ENCODE assay signal across 14 cellular contexts in genomic region chr1:11938722-11939526, GRCh38. TPM values are rescaled to one million over a fixed set of nuclear protein-coding genes. Genes with fewer than 3 reads are reported as not detected.
DNase-seq lines count a peak whose midpoint lies in the region; ATAC-seq, FAIRE-seq and TF ChIP-seq lines count a peak whose summit lies in the region.
"Had no signal": no experiment of that assay in that cellular context is flagged by ENCODE, and none has a peak within 500 bp of the region (broad histone marks: within the 10 kb centered on the region; RNA-seq: fewer than 3 reads in every experiment).

No MANE protein-coding gene starts in this region.

- POLR2A ChIA-PET in HepG2 (lab: Yijun Ruan, JAX): interaction anchor here (1.1 to 2.6 kb wide), 3 partner anchors 29 to 41 kb away, joined by 3 to 16 read pairs (median 11); partner anchors contain the start of gene MFN2
- POLR2A ChIA-PET in activated CD4-positive, alpha-beta T cell treated with anti-CD3 and anti-CD28 coated beads for 36 hours (lab: Charles Lee): no interaction called here

- TF ChIP-seq EP300 in HepG2 (IDR thresholded peaks at IDR 0.05; ENCODE audit: low read depth in 2 of 2, low read length in 2 of 2) (no peak), HepG2 (CRISPR knock-in tag; IDR thresholded peaks at IDR 0.05; ENCODE audit: borderline replicate concordance) (no peak)

- peaks cover 4% of the 10 kb centered on the region for H3K4me1 Mint-ChIP-seq in activated CD4-positive, alpha-beta T cell treated with anti-CD3 and anti-CD28 coated beads for 36 hours

- no peak for ATAC-seq in HepG2
- no peak for ATAC-seq in right lobe of liver
- no peak for ATAC-seq in activated CD4-positive, alpha-beta T cell treated with anti-CD3 and anti-CD28 coated beads for 36 hours
- ATAC-seq: upper lobe of right lung had no signal

- no peak overlapping the region for H3K4me3 Mint-ChIP-seq in activated CD4-positive, alpha-beta T cell treated with anti-CD3 and anti-CD28 coated beads for 36 hours

- intact Hi-C loops in HepG2 (cut with micrococcal nuclease; ENCODE audit: unreplicated experiment) (no loop called here), right lobe of liver (cut with DNase I) (no loop called here), vagina (cut with DNase I) (no loop called here)
- intact Hi-C loops in activated CD4-positive, alpha-beta T cell treated with anti-CD3 and anti-CD28 coated beads for 36 hours (cut with DNase I, micrococcal nuclease): loop anchor here in 1 of 2 experiments (10.0 kb wide), 1 partner anchor 844 kb away; the partner anchor contains the start of gene EXOSC10

- DNase-seq in HepG2 (ENCODE audit: low spot score): no peak
- DNase-seq in right lobe of liver: no peak
- DNase-seq in myocyte (ENCODE audit: low read depth): peak; percentile 72
- DNase-seq in vagina (ENCODE audit: extremely low spot score in 2 of 2): no peak
- no peak for DNase-seq in activated CD4-positive, alpha-beta T cell treated with anti-CD3 and anti-CD28 coated beads for 36 hours
- DNase-seq in activated naive CD4-positive, alpha-beta T cell treated with Interleukin-2 at 50 U/mL for 16 hours: no peak
- no peak for DNase-seq in pons (ENCODE audit: low spot score)
- DNase-seq: activated CD8-positive, alpha-beta memory T cell treated with anti-CD3 and anti-CD28 coated beads, Interleukin-2, amount 50 U/mL, for 4 hours; DMS153; Kasumi-1; PC-9; upper lobe of right lung had no signal

- 88% methylated on average over 12 of the region's 15 CpGs for WGBS in HepG2 (ENCODE audit: low lambda C conversion rate)
- WGBS in right lobe of liver (ENCODE audit: insufficient coverage, low coverage, low lambda C conversion rate, missing lambda C conversion rate): 45% methylated on average over 10 of the region's 15 CpGs

- no peak overlapping the region for H3K9ac ChIP-seq in HepG2 (ENCODE audit: insufficient read depth, low read depth, low read length)

- H3K4me3 ChIP-seq in HepG2 (replicated peaks in 1 of 3; ENCODE audit: insufficient read depth in 1 of 3, low read depth in 2 of 3, low read length in 3 of 3) (no peak overlapping the region), right lobe of liver (no peak overlapping the region), vagina (no peak overlapping the region)
- H3K4me3 ChIP-seq: PC-9, upper lobe of right lung had no signal

- TF ChIP-seq CTCF in HepG2 (CRISPR knock-in tag; IDR thresholded peaks at IDR 0.05) (no peak), right lobe of liver (IDR thresholded peaks at IDR 0.05) (no peak), vagina (IDR thresholded peaks at IDR 0.05) (no peak)

- peaks cover 21% of the 10 kb centered on the region for H3K79me2 ChIP-seq in HepG2 (ENCODE audit: insufficient read depth, low read length)

- no peak overlapping the region for H2AFZ ChIP-seq in HepG2 (ENCODE audit: low read length)
- H2AFZ ChIP-seq: PC-9 had no signal

- BruUV-seq in HepG2 (replicated peaks; lab: Mats Ljungman, UMichigan): no TSS peak

- no peak for TF ChIP-seq POLR2A in HepG2 (IDR thresholded peaks at IDR 0.05; ENCODE audit: insufficient read depth in 1 of 2, low read depth in 2 of 2, low read length in 2 of 2)
- TF ChIP-seq POLR2A in right lobe of liver (IDR thresholded peaks at IDR 0.05): no peak
- no peak for TF ChIP-seq POLR2A in vagina (IDR thresholded peaks at IDR 0.05)

- H3K27ac ChIP-seq in HepG2 (ENCODE audit: extremely low read length, insufficient read depth, low read length) (peak overlapping the region; percentile 18), right lobe of liver (peak overlapping the region in 1 of 3 donors; percentile 11), cingulate gyrus (ENCODE audit: low read depth, low read length) (peak overlapping the region; percentile 76), vagina (peak overlapping the region; percentile 65)
- H3K27ac ChIP-seq: PC-9, upper lobe of right lung had no signal

- H3K9me3 ChIP-seq in HepG2 (ENCODE audit: low read length) (no peaks in the 10 kb centered on the region), right lobe of liver (no peaks in the 10 kb centered on the region), vagina (no peaks in the 10 kb centered on the region)
- H3K9me3 ChIP-seq: upper lobe of right lung had no signal

- in situ Hi-C loops in HepG2 (cut with HindIII; ENCODE audit: extremely low pct_ligation_motif_present, low pct_unique_long_range_greater_than_20kb): no loop called here

- H3K27ac Mint-ChIP-seq in activated CD4-positive, alpha-beta T cell treated with anti-CD3 and anti-CD28 coated beads for 36 hours: no peak overlapping the region

- H3K36me3 ChIP-seq in HepG2 (replicated peaks in 1 of 2; ENCODE audit: control insufficient read depth in 1 of 2, insufficient read depth in 2 of 2, low read length in 2 of 2): peaks cover 0 to 11% of the 10 kb centered on the region in 2 experiments; a peak in 2 of 5 replicates
- H3K36me3 ChIP-seq in right lobe of liver: peaks cover 0 to 5% (median 0%) of the 10 kb centered on the region in 4 donors
- H3K36me3 ChIP-seq in vagina: no peaks in the 10 kb centered on the region
- H3K36me3 ChIP-seq: upper lobe of right lung had no signal

- FAIRE-seq in HepG2 (lab: Jason Lieb, UNC): no peak
- FAIRE-seq: GM12891 had no signal

- H3K9me3 Mint-ChIP-seq in activated CD4-positive, alpha-beta T cell treated with anti-CD3 and anti-CD28 coated beads for 36 hours (ENCODE audit: low read depth): no peaks in the 10 kb centered on the region

- H3K27me3 Mint-ChIP-seq in activated CD4-positive, alpha-beta T cell treated with anti-CD3 and anti-CD28 coated beads for 36 hours: no peaks in the 10 kb centered on the region

- no peaks in the 10 kb centered on the region for H3K36me3 Mint-ChIP-seq in activated CD4-positive, alpha-beta T cell treated with anti-CD3 and anti-CD28 coated beads for 36 hours (ENCODE audit: low read depth)

- CTCF ChIA-PET in HepG2 (lab: Yijun Ruan, JAX; ENCODE audit: low intra/inter-chr PET ratio, low total read pairs): no interaction called here
- CTCF ChIA-PET in activated CD4-positive, alpha-beta T cell treated with anti-CD3 and anti-CD28 coated beads for 36 hours (lab: Charles Lee): interaction anchor here (0.6 to 1.1 kb wide), 2 partner anchors 21 to 35 kb away, joined by 3 to 5 read pairs; no protein-coding TSS in a partner anchor

- no peaks in the 10 kb centered on the region for H4K20me1 ChIP-seq in HepG2 (ENCODE audit: insufficient read depth, low read length)

- H3K4me1 ChIP-seq in HepG2 (ENCODE audit: insufficient read depth, low read length): peaks cover 63% of the 10 kb centered on the region
- peaks cover 0 to 32% (median 5%) of the 10 kb centered on the region in 4 donors for H3K4me1 ChIP-seq in right lobe of liver
- peaks cover 43% of the 10 kb centered on the region for H3K4me1 ChIP-seq in vagina

- H3K4me2 ChIP-seq in HepG2 (ENCODE audit: low read depth, low read length): peak overlapping the region; percentile 32; the same call in 1 of the 2 replicates
- H3K4me2 ChIP-seq: PC-9 had no signal

- no peak for TF ChIP-seq RAD21 in HepG2 (CRISPR knock-in tag; IDR thresholded peaks at IDR 0.05)

- H3K27me3 ChIP-seq in HepG2 (ENCODE audit: control insufficient read depth in 1 of 2, insufficient read depth in 2 of 2, low read length in 2 of 2) (no peaks in the 10 kb centered on the region; a peak in 1 of 5 replicates), right lobe of liver (no peaks in the 10 kb centered on the region), vagina (no peaks in the 10 kb centered on the region)
- H3K27me3 ChIP-seq: upper lobe of right lung had no signal

RNA-seq across cellular contexts. Expression of gene PLOD1, which starts 4.4 kb away (rescaled TPM):
- total RNA-seq in HepG2 (2016; rRNA removed; fragmentation: Illumina TruSeq; extraction: Trizol) (31.0 and 70.1 TPM in 2 replicates), right lobe of liver (100 to 1,000 TPM in 2 of 6 experiments, 10 to 100 TPM in 4; 70.2 to 119 (median 93.8) TPM), myocyte (144 and 152 TPM in 2 replicates), vagina (42.2 TPM)
- 8.1 and 9.3 TPM in 2 replicates for total RNA-seq in HepG2 (2016; cell fraction: cytosol; rRNA removed; fragmentation: Illumina TruSeq; extraction: Trizol; ENCODE audit: low read depth)
- 23.8 and 71.6 TPM in 2 replicates for total RNA-seq in HepG2 (2016; cell fraction: insoluble cytoplasmic fraction; rRNA removed; fragmentation: Illumina TruSeq; extraction: Trizol)
- total RNA-seq in HepG2 (2016; cell fraction: membrane; rRNA removed; fragmentation: Illumina TruSeq; extraction: Trizol): 22.0 and 25.0 TPM in 2 replicates
- total RNA-seq in HepG2 (2016; cell fraction: nucleus; rRNA removed; fragmentation: Illumina TruSeq; extraction: Trizol): 69.1 and 83.4 TPM in 2 replicates
- polyA plus RNA-seq in HepG2 (2011; rRNA removed): 318 and 361 TPM in 2 replicates
- 268 and 334 TPM in 2 replicates for polyA plus RNA-seq in HepG2 (2011; cell fraction: cytosol; rRNA removed)
- 289 and 340 TPM in 2 replicates for polyA plus RNA-seq in HepG2 (2011; cell fraction: nucleus; rRNA removed)
- polyA plus RNA-seq in HepG2 (2012): 213 and 215 TPM in 2 replicates
- 10.1 and 11.2 TPM in 2 replicates for polyA plus RNA-seq in HepG2 (2016; cell fraction: cytosol; fragmentation: Illumina TruSeq; extraction: Trizol; ENCODE audit: low read depth)
- polyA plus RNA-seq in HepG2 (2016; cell fraction: insoluble cytoplasmic fraction; fragmentation: Illumina TruSeq; extraction: Trizol; ENCODE audit: low read depth): 27.4 and 35.7 TPM in 2 replicates
- 15.6 and 19.4 TPM in 2 replicates for polyA plus RNA-seq in HepG2 (2016; cell fraction: membrane; fragmentation: Illumina TruSeq; extraction: Trizol; ENCODE audit: low read depth)
- polyA plus RNA-seq in HepG2 (2016; cell fraction: nucleus; fragmentation: Illumina TruSeq; extraction: Trizol; ENCODE audit: insufficient read depth, low read depth): 135 and 151 TPM in 2 replicates
- 131 and 463 TPM in 2 replicates for polyA minus RNA-seq in HepG2 (2011; rRNA and poly(A)+ RNA removed; ENCODE audit: low replicate concordance)
- polyA minus RNA-seq in HepG2 (2011; cell fraction: cytosol; rRNA and poly(A)+ RNA removed): 175 and 181 TPM in 2 replicates
- polyA minus RNA-seq in HepG2 (2011; cell fraction: nucleus; rRNA and poly(A)+ RNA removed): 85.1 and 85.4 TPM in 2 replicates
- polyA plus RNA-seq in myocyte (2012): 299 TPM
- total RNA-seq in activated CD4-positive, alpha-beta T cell treated with anti-CD3 and anti-CD28 coated beads for 36 hours: 10 to 100 TPM; 11.7 to 11.9 TPM

RNA-seq across cellular contexts. Expression of gene KIAA2013, which starts 12.7 kb away (rescaled TPM):
- total RNA-seq in HepG2 (2016; rRNA removed; fragmentation: Illumina TruSeq; extraction: Trizol): 47.7 and 76.0 TPM in 2 replicates
- total RNA-seq in HepG2 (2016; cell fraction: cytosol; rRNA removed; fragmentation: Illumina TruSeq; extraction: Trizol; ENCODE audit: low read depth): 39.0 and 40.3 TPM in 2 replicates
- 45.3 and 75.8 TPM in 2 replicates for total RNA-seq in HepG2 (2016; cell fraction: insoluble cytoplasmic fraction; rRNA removed; fragmentation: Illumina TruSeq; extraction: Trizol)
- total RNA-seq in HepG2 (2016; cell fraction: membrane; rRNA removed; fragmentation: Illumina TruSeq; extraction: Trizol): 84.9 and 91.5 TPM in 2 replicates
- total RNA-seq in HepG2 (2016; cell fraction: nucleus; rRNA removed; fragmentation: Illumina TruSeq; extraction: Trizol): 48.8 and 56.1 TPM in 2 replicates
- 141 and 163 TPM in 2 replicates for polyA plus RNA-seq in HepG2 (2011; rRNA removed)
- polyA plus RNA-seq in HepG2 (2011; cell fraction: cytosol; rRNA removed): 151 and 283 TPM in 2 replicates
- 137 and 147 TPM in 2 replicates for polyA plus RNA-seq in HepG2 (2011; cell fraction: nucleus; rRNA removed)
- polyA plus RNA-seq in HepG2 (2012): 61.9 and 67.1 TPM in 2 replicates
- 45.1 and 45.9 TPM in 2 replicates for polyA plus RNA-seq in HepG2 (2016; cell fraction: cytosol; fragmentation: Illumina TruSeq; extraction: Trizol; ENCODE audit: low read depth)
- 53.5 and 55.6 TPM in 2 replicates for polyA plus RNA-seq in HepG2 (2016; cell fraction: insoluble cytoplasmic fraction; fragmentation: Illumina TruSeq; extraction: Trizol; ENCODE audit: low read depth)
- polyA plus RNA-seq in HepG2 (2016; cell fraction: membrane; fragmentation: Illumina TruSeq; extraction: Trizol; ENCODE audit: low read depth): 73.8 and 79.8 TPM in 2 replicates
- polyA plus RNA-seq in HepG2 (2016; cell fraction: nucleus; fragmentation: Illumina TruSeq; extraction: Trizol; ENCODE audit: insufficient read depth, low read depth): 92.2 and 94.4 TPM in 2 replicates
- 68.1 and 270 TPM in 2 replicates for polyA minus RNA-seq in HepG2 (2011; rRNA and poly(A)+ RNA removed; ENCODE audit: low replicate concordance)
- polyA minus RNA-seq in HepG2 (2011; cell fraction: cytosol; rRNA and poly(A)+ RNA removed): 85.2 and 94.3 TPM in 2 replicates
- 25.0 and 28.0 TPM in 2 replicates for polyA minus RNA-seq in HepG2 (2011; cell fraction: nucleus; rRNA and poly(A)+ RNA removed)
- 10 to 100 TPM; 33.5 to 75.1 (median 43.0) TPM for total RNA-seq in right lobe of liver
- 102 and 105 TPM in 2 replicates for total RNA-seq in myocyte
- 59.3 TPM for polyA plus RNA-seq in myocyte (2012)
- 51.1 TPM for total RNA-seq in vagina
- 10 to 100 TPM; 21.0 to 23.1 TPM for total RNA-seq in activated CD4-positive, alpha-beta T cell treated with anti-CD3 and anti-CD28 coated beads for 36 hours

RNA-seq across cellular contexts. Expression of gene MFN2, which starts 41.3 kb away (rescaled TPM):
- 60.9 and 76.3 TPM in 2 replicates for total RNA-seq in HepG2 (2016; rRNA removed; fragmentation: Illumina TruSeq; extraction: Trizol)
- 7.7 and 8.0 TPM in 2 replicates for total RNA-seq in HepG2 (2016; cell fraction: cytosol; rRNA removed; fragmentation: Illumina TruSeq; extraction: Trizol; ENCODE audit: low read depth)
- total RNA-seq in HepG2 (2016; cell fraction: insoluble cytoplasmic fraction; rRNA removed; fragmentation: Illumina TruSeq; extraction: Trizol): 61.5 and 70.2 TPM in 2 replicates
- 31.8 and 32.8 TPM in 2 replicates for total RNA-seq in HepG2 (2016; cell fraction: membrane; rRNA removed; fragmentation: Illumina TruSeq; extraction: Trizol)
- 38.7 and 39.7 TPM in 2 replicates for total RNA-seq in HepG2 (2016; cell fraction: nucleus; rRNA removed; fragmentation: Illumina TruSeq; extraction: Trizol)
- polyA plus RNA-seq in HepG2 (2011; rRNA removed): 38.7 and 41.0 TPM in 2 replicates
- 31.7 and 32.9 TPM in 2 replicates for polyA plus RNA-seq in HepG2 (2011; cell fraction: cytosol; rRNA removed)
- 49.1 and 52.9 TPM in 2 replicates for polyA plus RNA-seq in HepG2 (2011; cell fraction: nucleus; rRNA removed)
- 42.4 and 55.4 TPM in 2 replicates for polyA plus RNA-seq in HepG2 (2012)
- 4.0 and 4.2 TPM in 2 replicates for polyA plus RNA-seq in HepG2 (2016; cell fraction: cytosol; fragmentation: Illumina TruSeq; extraction: Trizol; ENCODE audit: low read depth)
- polyA plus RNA-seq in HepG2 (2016; cell fraction: insoluble cytoplasmic fraction; fragmentation: Illumina TruSeq; extraction: Trizol; ENCODE audit: low read depth): 52.2 and 60.5 TPM in 2 replicates
- polyA plus RNA-seq in HepG2 (2016; cell fraction: membrane; fragmentation: Illumina TruSeq; extraction: Trizol; ENCODE audit: low read depth): 14.0 and 14.3 TPM in 2 replicates
- 45.1 and 48.2 TPM in 2 replicates for polyA plus RNA-seq in HepG2 (2016; cell fraction: nucleus; fragmentation: Illumina TruSeq; extraction: Trizol; ENCODE audit: insufficient read depth, low read depth)
- polyA minus RNA-seq in HepG2 (2011; rRNA and poly(A)+ RNA removed; ENCODE audit: low replicate concordance): 83.9 and 88.4 TPM in 2 replicates
- polyA minus RNA-seq in HepG2 (2011; cell fraction: cytosol; rRNA and poly(A)+ RNA removed): 26.6 and 33.4 TPM in 2 replicates
- 22.5 and 40.8 TPM in 2 replicates for polyA minus RNA-seq in HepG2 (2011; cell fraction: nucleus; rRNA and poly(A)+ RNA removed)
- 10 to 100 TPM; 46.2 to 64.0 (median 61.7) TPM for total RNA-seq in right lobe of liver
- 76.1 and 80.5 TPM in 2 replicates for total RNA-seq in myocyte
- 77.3 TPM for polyA plus RNA-seq in myocyte (2012)
- total RNA-seq in vagina: 61.6 TPM
- 10 to 100 TPM; 52.5 to 71.6 TPM for total RNA-seq in activated CD4-positive, alpha-beta T cell treated with anti-CD3 and anti-CD28 coated beads for 36 hours
